Comparison of ENCODE assay signal across 8 cellular contexts in the genomic region with DNA sequence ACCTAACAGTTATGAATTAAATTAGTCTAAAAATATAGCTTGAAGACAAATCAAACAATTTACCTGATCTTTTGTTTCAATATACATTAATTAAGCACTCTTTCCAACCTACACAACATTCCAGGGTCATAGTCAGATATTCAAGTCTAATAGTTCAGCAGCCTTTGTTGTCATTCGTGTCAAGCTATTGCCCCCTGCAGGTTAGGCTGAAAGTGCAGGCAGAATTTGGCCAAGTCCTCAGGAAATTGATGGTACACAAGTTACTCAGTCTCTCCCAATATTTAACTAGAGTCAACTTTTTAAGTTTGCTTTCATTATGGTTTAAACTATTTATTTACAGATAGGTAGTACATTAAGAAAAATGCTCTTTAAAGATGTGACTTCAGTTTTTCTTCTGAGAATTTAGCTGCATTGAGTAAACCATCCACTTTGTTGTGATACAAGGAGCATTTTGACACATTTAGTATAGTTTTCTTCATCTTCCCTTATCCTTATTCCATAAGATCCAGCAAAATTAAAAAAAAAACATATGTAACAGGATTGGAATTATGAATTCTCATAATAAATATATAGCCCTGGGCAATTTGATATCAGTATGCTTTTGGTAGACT.
DNase-seq lines count a peak whose midpoint lies in the region; ATAC-seq, FAIRE-seq and TF ChIP-seq lines count a peak whose summit lies in the region.

No MANE protein-coding gene starts in this region.

- H3K36me3 ChIP-seq in right atrium auricular region, result no peaks in the 10 kb centered on the region
- H3K36me3 ChIP-seq in small intestine (ENCODE audit: control insufficient read depth in 2 of 2, insufficient read depth in 2 of 2, low read length in 2 of 2), result no peaks in the 10 kb centered on the region

- no peaks in the 10 kb centered on the region for H3K9me3 ChIP-seq in right atrium auricular region
- no peaks in the 10 kb centered on the region for H3K9me3 ChIP-seq in small intestine (ENCODE audit: control insufficient read depth, low read depth)

- TF ChIP-seq CTCF in right atrium auricular region (IDR thresholded peaks at IDR 0.05), result peak; percentile 60 to 89

- H3K27ac ChIP-seq in right atrium auricular region (no peak overlapping the region), small intestine (ENCODE audit: low read depth in 1 of 2, low read length in 1 of 2) (no peak overlapping the region)

- H3K4me3 ChIP-seq in right atrium auricular region, result no peak overlapping the region
- H3K4me3 ChIP-seq in small intestine (ENCODE audit: low read depth in 1 of 2, low read length in 2 of 2), result no peak overlapping the region

- ATAC-seq in GM21786 (IDR thresholded peaks at IDR 0.05; ENCODE audit: unreplicated experiment) (peak; percentile 49), HG02970 (IDR thresholded peaks at IDR 0.05; ENCODE audit: low FRiP score, unreplicated experiment) (no peak)

- WGBS in small intestine, 3 donors, result 0 to 1% (median 0%) methylated on average over 1 of the region's 1 CpG

- peaks cover 13 to 19% of the 10 kb centered on the region in 2 donors for H3K27me3 ChIP-seq in right atrium auricular region
- peaks cover 3 to 13% of the 10 kb centered on the region in 2 donors for H3K27me3 ChIP-seq in small intestine (ENCODE audit: control insufficient read depth in 2 of 2, insufficient read depth in 2 of 2, low read length in 2 of 2)

- H3K4me1 ChIP-seq in right atrium auricular region (peaks cover 0 to 21% of the 10 kb centered on the region in 2 donors), small intestine (ENCODE audit: control insufficient read depth in 2 of 2, insufficient read depth in 1 of 2, low read depth in 1 of 2, low read length in 1 of 2) (peaks cover under 1% of the 10 kb centered on the region in 2 donors)

- no peak for FAIRE-seq in small intestine (lab: Jason Lieb, UNC)

- DNase-seq in EL (peak; percentile 81), NAMALWA (ENCODE audit: low spot score) (peak; percentile 83), SKM-1 treated with dmso at 0.1 percent for 144 hours (lab: John Stamatoyannopoulos, UW; ENCODE audit: unreplicated experiment) (peak; percentile 68), amniotic epithelial cell (ENCODE audit: low read depth) (peak; percentile 73), right atrium auricular region (ENCODE audit: low spot score) (peak; percentile 82), small intestine (peak; percentile 77)
